Comparison of ENCODE assay signal across 8 cellular contexts in the genomic region with DNA sequence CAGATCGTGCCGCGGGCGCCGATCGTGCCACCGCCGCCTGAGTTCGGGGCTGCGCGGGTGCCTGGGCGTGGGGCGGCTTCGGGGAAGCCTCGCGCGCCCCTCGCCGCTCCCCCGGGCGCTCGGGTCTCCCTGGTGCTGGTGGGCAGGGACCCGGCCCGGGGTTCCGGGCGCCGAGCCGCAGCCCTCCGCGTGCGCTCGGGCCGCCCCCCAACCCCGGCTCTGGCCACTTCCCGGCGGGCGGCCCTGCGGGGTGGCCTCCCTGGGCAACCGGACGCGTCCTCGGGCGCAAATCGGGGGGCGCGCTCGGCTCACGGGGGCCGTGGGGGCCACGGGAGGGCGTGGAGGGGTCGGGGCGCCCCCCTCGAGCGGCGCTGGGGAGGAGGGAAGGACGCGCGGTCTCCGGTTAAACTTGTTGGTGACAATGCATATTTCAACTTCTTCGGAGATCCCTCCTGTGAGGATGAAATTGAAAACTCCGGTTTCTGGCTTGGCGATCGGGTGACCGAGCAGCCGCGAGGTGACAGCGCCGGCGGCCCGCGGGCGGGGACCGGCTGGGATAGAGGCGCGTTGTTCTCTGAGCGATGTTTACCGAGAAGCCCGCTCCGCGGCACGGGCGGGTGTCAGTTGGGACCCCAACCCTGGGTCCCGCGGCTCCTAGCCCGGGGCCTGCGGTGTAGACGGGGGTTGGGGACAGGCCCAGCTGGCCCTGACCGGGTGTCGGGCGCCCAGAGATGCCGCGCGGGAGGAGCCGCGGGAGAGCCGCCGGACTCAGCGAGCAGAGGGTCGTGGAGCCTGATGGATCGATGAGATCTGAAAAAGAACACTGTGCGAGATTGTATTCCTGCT. TPM values are rescaled to one million over a fixed set of nuclear protein-coding genes. Genes with fewer than 3 reads are reported as not detected.
DNase-seq lines count a peak whose midpoint lies in the region; ATAC-seq and TF ChIP-seq lines count a peak whose summit lies in the region.

No MANE protein-coding gene starts in this region.

- intact Hi-C loops in Panc1 (cut with micrococcal nuclease; ENCODE audit: unreplicated experiment), result no loop called here

- in situ Hi-C loops in Panc1 (cut with HindIII; ENCODE audit: low pct_unique_long_range_greater_than_20kb, low sequenced_read_pairs), result no loop called here

- CTCF ChIA-PET in Panc1 (lab: Charles Lee), result interaction anchor here (0.6 kb wide), 2 partner anchors 70 to 238 kb away, joined by 6 to 8 read pairs; no protein-coding TSS in a partner anchor

- H3K4me3 ChIP-seq in Panc1 (ENCODE audit: low read depth in 2 of 2, low read length in 2 of 2) (peak overlapping the region; percentile 64 to 92), epithelial cell of esophagus (ENCODE audit: low read length) (peak overlapping the region; percentile 72), muscle layer of duodenum (ENCODE audit: low read depth in 1 of 2, low read length in 2 of 2) (peak overlapping the region; percentile 68 to 77)

- no peaks in the 10 kb centered on the region; the same call in 1 of the 2 replicates for H3K36me3 ChIP-seq in Panc1 (ENCODE audit: control insufficient read depth, insufficient read depth, low read length)
- no peaks in the 10 kb centered on the region for H3K36me3 ChIP-seq in muscle layer of duodenum (ENCODE audit: control insufficient read depth in 1 of 2, insufficient read depth in 2 of 2, low read length in 2 of 2)

- DNase-seq in ELF-1 (ENCODE audit: low read depth, low spot score) (peak; percentile 42), Panc1 (ENCODE audit: low read depth, low spot score) (no peak), epithelial cell of esophagus (ENCODE audit: low read depth) (no peak), AG08395 (ENCODE audit: low spot score) (no peak), DMS79 (lab: John Stamatoyannopoulos, UW) (no peak), NCI-H2107 treated with DMSO at 0.1 percent for 48 hours (lab: John Stamatoyannopoulos, UW; ENCODE audit: unreplicated experiment) (no peak)

- BruUV-seq in Panc1 (replicated peaks; lab: Mats Ljungman, UMichigan), result no TSS peak

- H3K4me1 ChIP-seq in Panc1 (ENCODE audit: control insufficient read depth, insufficient read depth, low read length) (peaks cover 47% of the 10 kb centered on the region), muscle layer of duodenum (ENCODE audit: control insufficient read depth in 1 of 2, insufficient read depth in 2 of 2, low read length in 2 of 2) (peaks cover 7 to 14% of the 10 kb centered on the region in 2 donors)

- POLR2A ChIA-PET in Panc1 (lab: Charles Lee), result interaction anchor here (0.6 to 0.7 kb wide), 4 partner anchors 14 to 115 kb away, joined by 3 to 11 read pairs (median 7); no protein-coding TSS in a partner anchor

- H3K9me3 ChIP-seq in Panc1 (ENCODE audit: control insufficient read depth, insufficient read depth, low read depth, low read length) (no peaks in the 10 kb centered on the region), muscle layer of duodenum (ENCODE audit: control insufficient read depth in 1 of 2, low read length in 2 of 2) (no peaks in the 10 kb centered on the region)

- peak; percentile 15 for ATAC-seq in Panc1
- no peak for ATAC-seq in GM21529 (IDR thresholded peaks at IDR 0.05; ENCODE audit: unreplicated experiment)

- H3K27me3 ChIP-seq in Panc1 (ENCODE audit: control insufficient read depth, insufficient read depth, low read length) (no peaks in the 10 kb centered on the region), muscle layer of duodenum (ENCODE audit: low read depth, low read length) (no peaks in the 10 kb centered on the region)

- peak overlapping the region; percentile 99 for H3K27ac ChIP-seq in Panc1 (ENCODE audit: low read length)
- H3K27ac ChIP-seq in muscle layer of duodenum (ENCODE audit: low read length), result peak overlapping the region; percentile 84

- TF ChIP-seq CTCF in Panc1 (IDR thresholded peaks at IDR 0.05) (no peak), epithelial cell of esophagus (IDR thresholded peaks at IDR 0.05; ENCODE audit: insufficient read depth, low read depth, low read length, missing control alignments) (no peak)

RNA-seq across cellular contexts. Expression of a gene that starts 0.7 kb away (rescaled TPM):
- total RNA-seq in Panc1 (2021; ENCODE audit: unreplicated experiment), result 133 TPM
- 102 TPM for polyA plus RNA-seq in Panc1 (2012; ENCODE audit: insufficient read length)
